Comparison of ENCODE assay signal across 17 cellular contexts in genomic region chr16:72014675-72015074, GRCh38. TPM values are rescaled to one million over a fixed set of nuclear protein-coding genes. Genes with fewer than 3 reads are reported as not detected.
A peak's percentile ranks its signal among the peaks of the same experiment; 100 is the strongest.
DNase-seq lines count a peak whose midpoint lies in the region; ATAC-seq, FAIRE-seq and TF ChIP-seq lines count a peak whose summit lies in the region.
"Had no signal": no experiment of that assay in that cellular context is flagged by ENCODE, and none has a peak within 500 bp of the region (broad histone marks: within the 10 kb centered on the region; RNA-seq: fewer than 3 reads in every experiment).

No MANE protein-coding gene starts in this region.

- no peak overlapping the region for H2AFZ ChIP-seq in KMS-11 (ENCODE audit: low read depth)
- H2AFZ ChIP-seq in HepG2 (ENCODE audit: low read length): no peak overlapping the region
- H2AFZ ChIP-seq in OCI-LY7 (ENCODE audit: low read length): no peak overlapping the region

- no peaks in the 10 kb centered on the region for H3K27me3 ChIP-seq in BLaER1 treated with 17β-estradiol and CSF1 and Interleukin-3, amounts not matched to agents 10 nM and 100 nM
- H3K27me3 ChIP-seq in KMS-11 (ENCODE audit: insufficient read depth, low read depth): no peaks in the 10 kb centered on the region
- no peaks in the 10 kb centered on the region for H3K27me3 ChIP-seq in HepG2 (ENCODE audit: control insufficient read depth in 1 of 2, insufficient read depth in 2 of 2, low read length in 2 of 2)
- no peaks in the 10 kb centered on the region for H3K27me3 ChIP-seq in stomach

- H3K27ac ChIP-seq in BLaER1 treated with 17β-estradiol and CSF1 and Interleukin-3, amounts not matched to agents 10 nM and 100 nM: peak overlapping the region in 9 of 11 experiments; percentile 60 to 84 (median 68); a peak in 16 of 22 replicates
- H3K27ac ChIP-seq in KMS-11 (peak overlapping the region; percentile 72), HepG2 (ENCODE audit: extremely low read length, insufficient read depth, low read length) (no peak overlapping the region), stomach (peak overlapping the region in 2 of 5 donors; percentile 8 to 57), OCI-LY7 (ENCODE audit: low read depth, low read length, poor library complexity, severe bottlenecking) (no peak overlapping the region)

- no peaks in the 10 kb centered on the region for H3K9me2 ChIP-seq in OCI-LY7 (ENCODE audit: insufficient read depth, low read length)

- peak overlapping the region in 9 of 11 experiments; percentile 37 to 77 (median 61); a peak in 16 of 22 replicates for H3K9ac ChIP-seq in BLaER1 treated with 17β-estradiol and CSF1 and Interleukin-3, amounts not matched to agents 10 nM and 100 nM
- H3K9ac ChIP-seq in KMS-11 (no peak overlapping the region), HepG2 (ENCODE audit: insufficient read depth, low read depth, low read length) (no peak overlapping the region)

- intact Hi-C loops in HepG2 (cut with micrococcal nuclease; ENCODE audit: unreplicated experiment): no loop called here
- intact Hi-C loops in stomach (cut with DNase I; ENCODE audit: low total_unique reads): no loop called here
- intact Hi-C loops in OCI-LY7 (cut with micrococcal nuclease; ENCODE audit: unreplicated experiment): no loop called here

- ATAC-seq in HepG2 (no peak), GM19467 (IDR thresholded peaks at IDR 0.05; ENCODE audit: unreplicated experiment) (no peak)

- peak overlapping the region in 9 of 10 experiments; percentile 3 to 59 (median 51); a peak in 16 of 20 replicates for H3K4me3 ChIP-seq in BLaER1 treated with 17β-estradiol and CSF1 and Interleukin-3, amounts not matched to agents 10 nM and 100 nM
- H3K4me3 ChIP-seq in KMS-11 (IDR thresholded peaks at IDR 0.05; ENCODE audit: insufficient read depth, low read depth, low read length): no peak overlapping the region
- H3K4me3 ChIP-seq in HepG2 (replicated peaks in 1 of 3; ENCODE audit: insufficient read depth in 1 of 3, low read depth in 2 of 3, low read length in 3 of 3): no peak overlapping the region
- no peak overlapping the region for H3K4me3 ChIP-seq in stomach
- H3K4me3 ChIP-seq in OCI-LY7 (ENCODE audit: low read depth, low read length, poor library complexity, severe bottlenecking): no peak overlapping the region

- H3K9me3 ChIP-seq in BLaER1 treated with 17β-estradiol and CSF1 and Interleukin-3, amounts not matched to agents 10 nM and 100 nM (replicated peaks in 1 of 11): no peaks in the 10 kb centered on the region
- H3K9me3 ChIP-seq in HepG2 (ENCODE audit: low read length): no peaks in the 10 kb centered on the region
- H3K9me3 ChIP-seq in stomach: no peaks in the 10 kb centered on the region
- H3K9me3 ChIP-seq in OCI-LY7 (ENCODE audit: low read length): no peaks in the 10 kb centered on the region

- H3K27me3 Mint-ChIP-seq in nephron progenitor cell (ENCODE audit: low read depth, poor library complexity): no peaks in the 10 kb centered on the region

- CTCF ChIA-PET in HepG2 (lab: Yijun Ruan, JAX; ENCODE audit: low intra/inter-chr PET ratio, low total read pairs): no interaction called here
- CTCF ChIA-PET in OCI-LY7 (lab: Charles Lee; ENCODE audit: unreplicated experiment): no interaction called here

- H3K27ac Mint-ChIP-seq in nephron progenitor cell: peak overlapping the region; percentile 96
- H3K27ac Mint-ChIP-seq: HFFc6 had no signal

- WGBS in HepG2 (ENCODE audit: low lambda C conversion rate): 96% methylated on average over 8 of the region's 8 CpGs
- 86 to 90% (median 88%) methylated on average over 8 of the region's 8 CpGs for WGBS in stomach, 5 donors

- in situ Hi-C loops in HepG2 (cut with HindIII; ENCODE audit: extremely low pct_ligation_motif_present, low pct_unique_long_range_greater_than_20kb): no loop called here

- POLR2A ChIA-PET in HepG2 (lab: Yijun Ruan, JAX) (interaction anchor here (0.9 to 2.0 kb wide), 2 partner anchors 39 to 79 kb away, joined by 4 to 5 read pairs; partner anchors contain the start of genes DHX38, HP and TXNL4B), OCI-LY7 (lab: Charles Lee) (interaction anchor here (1.0 kb wide), 1 partner anchor 15 kb away, joined by 3 read pairs; the partner anchor contains the start of gene PKD1L3)

- peaks cover 5 to 52% (median 28%) of the 10 kb centered on the region in 11 experiments; a peak in 19 of 22 replicates for H3K36me3 ChIP-seq in BLaER1 treated with 17β-estradiol and CSF1 and Interleukin-3, amounts not matched to agents 10 nM and 100 nM
- no peaks in the 10 kb centered on the region for H3K36me3 ChIP-seq in KMS-11 (ENCODE audit: insufficient read depth)
- H3K36me3 ChIP-seq in HepG2 (replicated peaks in 1 of 2; ENCODE audit: control insufficient read depth in 1 of 2, insufficient read depth in 2 of 2, low read length in 2 of 2): peaks cover 8 to 36% of the 10 kb centered on the region in 2 experiments
- H3K36me3 ChIP-seq in stomach: peaks cover 10 to 65% (median 56%) of the 10 kb centered on the region in 4 donors
- peaks cover 57% of the 10 kb centered on the region; the same call in 1 of the 2 replicates for H3K36me3 ChIP-seq in OCI-LY7 (ENCODE audit: insufficient read depth, low read length)

- peak overlapping the region; percentile 79 to 97 (median 92) for H3K4me2 ChIP-seq in BLaER1 treated with 17β-estradiol and CSF1 and Interleukin-3, amounts not matched to agents 10 nM and 100 nM
- peak overlapping the region; percentile 88 for H3K4me2 ChIP-seq in KMS-11
- no peak overlapping the region for H3K4me2 ChIP-seq in HepG2 (ENCODE audit: low read depth, low read length)
- no peak overlapping the region for H3K4me2 ChIP-seq in OCI-LY7 (ENCODE audit: low read length)

- no peak for FAIRE-seq in HepG2 (lab: Jason Lieb, UNC)

- TF ChIP-seq CTCF in KMS-11 (conservative IDR thresholded peaks at IDR 0.05; ENCODE audit: low read depth, low read length) (no peak), HepG2 (CRISPR knock-in tag; IDR thresholded peaks at IDR 0.05) (no peak), nephron progenitor cell (IDR thresholded peaks at IDR 0.05) (no peak), stomach (IDR thresholded peaks at IDR 0.05) (no peak), OCI-LY7 (conservative IDR thresholded peaks at IDR 0.05; ENCODE audit: low read length) (no peak)

- TF ChIP-seq RAD21 in HepG2 (CRISPR knock-in tag; IDR thresholded peaks at IDR 0.05): no peak

- no peak for DNase-seq in HepG2 (ENCODE audit: low spot score)
- DNase-seq in nephron progenitor cell: no peak
- DNase-seq in A172 (ENCODE audit: low spot score): no peak
- no peak for DNase-seq in stomach
- DNase-seq in OCI-LY7 (ENCODE audit: low spot score): no peak
- DNase-seq: HFFc6, Karpas-422, NCI-H1105 treated with DMSO at 0.1 percent for 48 hours, NCI-H1930, NCI-H2171, NCI-H446 treated with DMSO at 0.1 percent for 48 hours, NCI-H748 treated with DMSO at 0.1 percent for 48 hours had no signal

- H3K4me3 Mint-ChIP-seq in nephron progenitor cell: no peak overlapping the region
- H3K4me3 Mint-ChIP-seq: HFFc6 had no signal

- H3K4me1 ChIP-seq in BLaER1 treated with 17β-estradiol and CSF1 and Interleukin-3, amounts not matched to agents 10 nM and 100 nM: peaks cover 42 to 93% (median 90%) of the 10 kb centered on the region in 10 experiments
- H3K4me1 ChIP-seq in KMS-11 (ENCODE audit: low read depth, poor library complexity, severe bottlenecking) (peaks cover 37% of the 10 kb centered on the region), HepG2 (ENCODE audit: insufficient read depth, low read length) (peaks cover 39% of the 10 kb centered on the region), stomach (peaks cover 0 to 27% (median 16%) of the 10 kb centered on the region in 4 donors), OCI-LY7 (ENCODE audit: insufficient read depth, low read length, poor library complexity, severe bottlenecking) (no peaks in the 10 kb centered on the region)

- no TSS peak for BruUV-seq in HepG2 (replicated peaks; lab: Mats Ljungman, UMichigan)
- BruUV-seq in OCI-LY7 (replicated peaks; lab: Mats Ljungman, UMichigan): no TSS peak

- peaks cover 55% of the 10 kb centered on the region for H3K4me1 Mint-ChIP-seq in nephron progenitor cell

- H3K79me2 ChIP-seq in KMS-11 (ENCODE audit: insufficient read depth, low read depth): peaks cover 2% of the 10 kb centered on the region; the same call in 1 of the 2 replicates
- no peaks in the 10 kb centered on the region for H3K79me2 ChIP-seq in HepG2 (ENCODE audit: insufficient read depth, low read length)
- H3K79me2 ChIP-seq in OCI-LY7 (ENCODE audit: insufficient read depth, low read depth, low read length): peaks cover 7% of the 10 kb centered on the region; the same call in 1 of the 2 replicates

- H3K9me3 Mint-ChIP-seq in nephron progenitor cell: no peaks in the 10 kb centered on the region
- H3K9me3 Mint-ChIP-seq: HFFc6 had no signal

- TF ChIP-seq EP300 in HepG2 (IDR thresholded peaks at IDR 0.05; ENCODE audit: low read depth in 2 of 2, low read length in 2 of 2): no peak
- TF ChIP-seq EP300 in HepG2 (CRISPR knock-in tag; IDR thresholded peaks at IDR 0.05; ENCODE audit: borderline replicate concordance): no peak
- TF ChIP-seq EP300 in stomach (IDR thresholded peaks at IDR 0.05): no peak

- TF ChIP-seq POLR2A in HepG2 (IDR thresholded peaks at IDR 0.05; ENCODE audit: insufficient read depth in 1 of 2, low read depth in 2 of 2, low read length in 2 of 2) (no peak), stomach (IDR thresholded peaks at IDR 0.05) (no peak)

- peaks cover 0 to 10% (median 0%) of the 10 kb centered on the region in 11 experiments; a peak in 3 of 22 replicates for H4K20me1 ChIP-seq in BLaER1 treated with 17β-estradiol and CSF1 and Interleukin-3, amounts not matched to agents 10 nM and 100 nM
- H4K20me1 ChIP-seq in KMS-11 (ENCODE audit: insufficient read depth) (no peaks in the 10 kb centered on the region), HepG2 (ENCODE audit: insufficient read depth, low read length) (no peaks in the 10 kb centered on the region), OCI-LY7 (ENCODE audit: insufficient read depth, low read length) (no peaks in the 10 kb centered on the region)

- peaks cover 46% of the 10 kb centered on the region for H3K36me3 Mint-ChIP-seq in nephron progenitor cell (ENCODE audit: low read depth)

RNA-seq across cellular contexts. Expression of gene DHODH, which starts 6.1 kb away (rescaled TPM):
- 12.7 and 16.4 TPM in 2 replicates for total RNA-seq in HepG2 (2016; rRNA removed; fragmentation: Illumina TruSeq; extraction: Trizol)
- total RNA-seq in HepG2 (2016; cell fraction: cytosol; rRNA removed; fragmentation: Illumina TruSeq; extraction: Trizol; ENCODE audit: low read depth): 2.8 and 3.5 TPM in 2 replicates
- total RNA-seq in HepG2 (2016; cell fraction: insoluble cytoplasmic fraction; rRNA removed; fragmentation: Illumina TruSeq; extraction: Trizol): 7.2 and 17.7 TPM in 2 replicates
- 6.4 and 6.5 TPM in 2 replicates for total RNA-seq in HepG2 (2016; cell fraction: membrane; rRNA removed; fragmentation: Illumina TruSeq; extraction: Trizol)
- total RNA-seq in HepG2 (2016; cell fraction: nucleus; rRNA removed; fragmentation: Illumina TruSeq; extraction: Trizol): 15.5 and 21.3 TPM in 2 replicates
- 9.7 and 10.7 TPM in 2 replicates for polyA plus RNA-seq in HepG2 (2011; rRNA removed)
- 9.2 and 11.3 TPM in 2 replicates for polyA plus RNA-seq in HepG2 (2011; cell fraction: cytosol; rRNA removed)
- polyA plus RNA-seq in HepG2 (2011; cell fraction: nucleus; rRNA removed): 9.2 and 9.3 TPM in 2 replicates
- polyA plus RNA-seq in HepG2 (2012): 8.3 and 11.2 TPM in 2 replicates
- 3.0 and 3.1 TPM in 2 replicates for polyA plus RNA-seq in HepG2 (2016; cell fraction: cytosol; fragmentation: Illumina TruSeq; extraction: Trizol; ENCODE audit: low read depth)
- 8.7 and 9.3 TPM in 2 replicates for polyA plus RNA-seq in HepG2 (2016; cell fraction: insoluble cytoplasmic fraction; fragmentation: Illumina TruSeq; extraction: Trizol; ENCODE audit: low read depth)
- polyA plus RNA-seq in HepG2 (2016; cell fraction: membrane; fragmentation: Illumina TruSeq; extraction: Trizol; ENCODE audit: low read depth): 3.3 and 4.6 TPM in 2 replicates
- 19.3 and 27.3 TPM in 2 replicates for polyA plus RNA-seq in HepG2 (2016; cell fraction: nucleus; fragmentation: Illumina TruSeq; extraction: Trizol; ENCODE audit: insufficient read depth, low read depth)
- 7.9 and 10.5 TPM in 2 replicates for polyA minus RNA-seq in HepG2 (2011; rRNA and poly(A)+ RNA removed; ENCODE audit: low replicate concordance)
- polyA minus RNA-seq in HepG2 (2011; cell fraction: cytosol; rRNA and poly(A)+ RNA removed): 4.6 and 5.8 TPM in 2 replicates
- 8.2 and 11.4 TPM in 2 replicates for polyA minus RNA-seq in HepG2 (2011; cell fraction: nucleus; rRNA and poly(A)+ RNA removed)
- total RNA-seq in A172 (2014; rRNA removed; shearing (Covaris generic)): 10.2 and 12.9 TPM in 2 replicates
- total RNA-seq in stomach: 1 to 10 TPM in 4 of 5 donors, not detected in 1; 1.2 to 4.5 (median 3.8) TPM
- 1 to 10 TPM; 2.7 to 6.0 (median 3.6) TPM for polyA plus RNA-seq in stomach
- total RNA-seq in OCI-LY7 (2014; rRNA removed; shearing (Covaris generic)): 12.3 and 15.7 TPM in 2 replicates
- total RNA-seq in OCI-LY7 (2022): 16.6 and 20.9 TPM in 2 replicates

RNA-seq across cellular contexts. Expression of gene PKD1L3, which starts 14.5 kb away (rescaled TPM):
- 0.02 TPM in 1 of 2 replicates, not detected in the other for total RNA-seq in HepG2 (2016; rRNA removed; fragmentation: Illumina TruSeq; extraction: Trizol)
- total RNA-seq in HepG2 (2016; cell fraction: cytosol; rRNA removed; fragmentation: Illumina TruSeq; extraction: Trizol; ENCODE audit: low read depth): not detected in 2 replicates
- total RNA-seq in HepG2 (2016; cell fraction: insoluble cytoplasmic fraction; rRNA removed; fragmentation: Illumina TruSeq; extraction: Trizol): 0.02 TPM in 1 of 2 replicates, not detected in the other
- total RNA-seq in HepG2 (2016; cell fraction: membrane; rRNA removed; fragmentation: Illumina TruSeq; extraction: Trizol): 0.03 TPM in 1 of 2 replicates, not detected in the other
- total RNA-seq in HepG2 (2016; cell fraction: nucleus; rRNA removed; fragmentation: Illumina TruSeq; extraction: Trizol): 0.06 TPM in 1 of 2 replicates, not detected in the other
- polyA plus RNA-seq in HepG2 (2011; rRNA removed): 0.01 TPM in 1 of 2 replicates, not detected in the other
- 0.01 TPM in 1 of 2 replicates, not detected in the other for polyA plus RNA-seq in HepG2 (2011; cell fraction: cytosol; rRNA removed)
- polyA plus RNA-seq in HepG2 (2011; cell fraction: nucleus; rRNA removed): not detected in 2 replicates
- 0.03 TPM in 2 replicates for polyA plus RNA-seq in HepG2 (2012)
- polyA plus RNA-seq in HepG2 (2016; cell fraction: cytosol; fragmentation: Illumina TruSeq; extraction: Trizol; ENCODE audit: low read depth): not detected in 2 replicates
- polyA plus RNA-seq in HepG2 (2016; cell fraction: insoluble cytoplasmic fraction; fragmentation: Illumina TruSeq; extraction: Trizol; ENCODE audit: low read depth): not detected in 2 replicates
- not detected in 2 replicates for polyA plus RNA-seq in HepG2 (2016; cell fraction: membrane; fragmentation: Illumina TruSeq; extraction: Trizol; ENCODE audit: low read depth)
- polyA plus RNA-seq in HepG2 (2016; cell fraction: nucleus; fragmentation: Illumina TruSeq; extraction: Trizol; ENCODE audit: insufficient read depth, low read depth): not detected in 2 replicates
- polyA minus RNA-seq in HepG2 (2011; rRNA and poly(A)+ RNA removed; ENCODE audit: low replicate concordance): not detected in 2 replicates
- not detected in 2 replicates for polyA minus RNA-seq in HepG2 (2011; cell fraction: cytosol; rRNA and poly(A)+ RNA removed)
- not detected in 2 replicates for polyA minus RNA-seq in HepG2 (2011; cell fraction: nucleus; rRNA and poly(A)+ RNA removed)
- total RNA-seq in A172 (2014; rRNA removed; shearing (Covaris generic)): not detected in 2 replicates
- 1 to 10 TPM in 1 of 5 donors, under 1 TPM in 1, not detected in 3; 0.92 to 5.3 TPM for total RNA-seq in stomach
- polyA plus RNA-seq in stomach: under 1 TPM in 1 of 3 donors, not detected in 2; 0.15 TPM
- total RNA-seq in OCI-LY7 (2014; rRNA removed; shearing (Covaris generic)): 0.09 TPM in 1 of 2 replicates, not detected in the other
- not detected in 2 replicates for total RNA-seq in OCI-LY7 (2022)
- total RNA-seq: H4, HFFc6 had no signal
- polyA plus RNA-seq: BJ had no signal

RNA-seq across cellular contexts. Expression of gene HP, which starts 39.6 kb away (rescaled TPM):
- total RNA-seq in HepG2 (2016; rRNA removed; fragmentation: Illumina TruSeq; extraction: Trizol) (204 and 387 TPM in 2 replicates), stomach (1 to 10 TPM in 2 of 5 donors, not detected in 3; 3.3 to 8.8 TPM), OCI-LY7 (2022) (not detected in 2 replicates)
- total RNA-seq in HepG2 (2016; cell fraction: cytosol; rRNA removed; fragmentation: Illumina TruSeq; extraction: Trizol; ENCODE audit: low read depth): 101 and 104 TPM in 2 replicates
- total RNA-seq in HepG2 (2016; cell fraction: insoluble cytoplasmic fraction; rRNA removed; fragmentation: Illumina TruSeq; extraction: Trizol): 212 and 406 TPM in 2 replicates
- 87.2 and 95.2 TPM in 2 replicates for total RNA-seq in HepG2 (2016; cell fraction: membrane; rRNA removed; fragmentation: Illumina TruSeq; extraction: Trizol)
- 285 and 296 TPM in 2 replicates for total RNA-seq in HepG2 (2016; cell fraction: nucleus; rRNA removed; fragmentation: Illumina TruSeq; extraction: Trizol)
- polyA plus RNA-seq in HepG2 (2011; rRNA removed) (524 and 697 TPM in 2 replicates), stomach (1 to 10 TPM; 1.6 to 8.0 (median 2.9) TPM)
- 453 and 910 TPM in 2 replicates for polyA plus RNA-seq in HepG2 (2011; cell fraction: cytosol; rRNA removed)
- 156 and 249 TPM in 2 replicates for polyA plus RNA-seq in HepG2 (2011; cell fraction: nucleus; rRNA removed)
- 146 and 552 TPM in 2 replicates for polyA plus RNA-seq in HepG2 (2012)
- polyA plus RNA-seq in HepG2 (2016; cell fraction: cytosol; fragmentation: Illumina TruSeq; extraction: Trizol; ENCODE audit: low read depth): 90.8 and 96.3 TPM in 2 replicates
- polyA plus RNA-seq in HepG2 (2016; cell fraction: insoluble cytoplasmic fraction; fragmentation: Illumina TruSeq; extraction: Trizol; ENCODE audit: low read depth): 197 and 222 TPM in 2 replicates
- 71.5 and 78.8 TPM in 2 replicates for polyA plus RNA-seq in HepG2 (2016; cell fraction: membrane; fragmentation: Illumina TruSeq; extraction: Trizol; ENCODE audit: low read depth)
- polyA plus RNA-seq in HepG2 (2016; cell fraction: nucleus; fragmentation: Illumina TruSeq; extraction: Trizol; ENCODE audit: insufficient read depth, low read depth): 495 and 512 TPM in 2 replicates
- polyA minus RNA-seq in HepG2 (2011; rRNA and poly(A)+ RNA removed; ENCODE audit: low replicate concordance): 0.77 and 754 TPM in 2 replicates
- 250 and 368 TPM in 2 replicates for polyA minus RNA-seq in HepG2 (2011; cell fraction: cytosol; rRNA and poly(A)+ RNA removed)
- 79.4 and 147 TPM in 2 replicates for polyA minus RNA-seq in HepG2 (2011; cell fraction: nucleus; rRNA and poly(A)+ RNA removed)
- total RNA-seq in A172 (2014; rRNA removed; shearing (Covaris generic)): not detected in 2 replicates
- total RNA-seq in OCI-LY7 (2014; rRNA removed; shearing (Covaris generic)): not detected in 2 replicates
- total RNA-seq: HFFc6 had no signal
- polyA plus RNA-seq: BJ had no signal

RNA-seq across cellular contexts. Expression of gene HPR, which starts 48.4 kb away (rescaled TPM):
- total RNA-seq in HepG2 (2016; rRNA removed; fragmentation: Illumina TruSeq; extraction: Trizol) (29.5 and 50.5 TPM in 2 replicates), stomach (1 to 10 TPM in 1 of 5 donors, under 1 TPM in 1, not detected in 3; 0.55 to 8.7 TPM), OCI-LY7 (2022) (not detected in 2 replicates)
- total RNA-seq in HepG2 (2016; cell fraction: cytosol; rRNA removed; fragmentation: Illumina TruSeq; extraction: Trizol; ENCODE audit: low read depth): 12.5 and 12.9 TPM in 2 replicates
- 30.8 and 52.5 TPM in 2 replicates for total RNA-seq in HepG2 (2016; cell fraction: insoluble cytoplasmic fraction; rRNA removed; fragmentation: Illumina TruSeq; extraction: Trizol)
- total RNA-seq in HepG2 (2016; cell fraction: membrane; rRNA removed; fragmentation: Illumina TruSeq; extraction: Trizol): 17.8 and 19.1 TPM in 2 replicates
- 41.5 and 48.6 TPM in 2 replicates for total RNA-seq in HepG2 (2016; cell fraction: nucleus; rRNA removed; fragmentation: Illumina TruSeq; extraction: Trizol)
- polyA plus RNA-seq in HepG2 (2011; rRNA removed) (107 and 123 TPM in 2 replicates), stomach (1 to 10 TPM in 1 of 3 donors, under 1 TPM in 1, not detected in 1; 0.43 to 1.5 TPM)
- 94.0 and 130 TPM in 2 replicates for polyA plus RNA-seq in HepG2 (2011; cell fraction: cytosol; rRNA removed)
- 62.2 and 82.7 TPM in 2 replicates for polyA plus RNA-seq in HepG2 (2011; cell fraction: nucleus; rRNA removed)
- polyA plus RNA-seq in HepG2 (2012): 33.5 and 49.7 TPM in 2 replicates
- 10.7 and 12.1 TPM in 2 replicates for polyA plus RNA-seq in HepG2 (2016; cell fraction: cytosol; fragmentation: Illumina TruSeq; extraction: Trizol; ENCODE audit: low read depth)
- polyA plus RNA-seq in HepG2 (2016; cell fraction: insoluble cytoplasmic fraction; fragmentation: Illumina TruSeq; extraction: Trizol; ENCODE audit: low read depth): 25.0 and 25.5 TPM in 2 replicates
- polyA plus RNA-seq in HepG2 (2016; cell fraction: membrane; fragmentation: Illumina TruSeq; extraction: Trizol; ENCODE audit: low read depth): 10.2 and 13.0 TPM in 2 replicates
- 77.3 and 85.6 TPM in 2 replicates for polyA plus RNA-seq in HepG2 (2016; cell fraction: nucleus; fragmentation: Illumina TruSeq; extraction: Trizol; ENCODE audit: insufficient read depth, low read depth)
- 45.3 TPM in 1 of 2 replicates, not detected in the other for polyA minus RNA-seq in HepG2 (2011; rRNA and poly(A)+ RNA removed; ENCODE audit: low replicate concordance)
- 27.7 and 38.2 TPM in 2 replicates for polyA minus RNA-seq in HepG2 (2011; cell fraction: cytosol; rRNA and poly(A)+ RNA removed)
- polyA minus RNA-seq in HepG2 (2011; cell fraction: nucleus; rRNA and poly(A)+ RNA removed): 22.4 and 28.3 TPM in 2 replicates
- total RNA-seq in A172 (2014; rRNA removed; shearing (Covaris generic)): 0.19 TPM in 1 of 2 replicates, not detected in the other
- not detected in 2 replicates for total RNA-seq in OCI-LY7 (2014; rRNA removed; shearing (Covaris generic))
- total RNA-seq: H4, HFFc6 had no signal
- polyA plus RNA-seq: BJ had no signal

Comparison
In these comparisons a context has a peak if more than half of its experiments do, and no peak if none do; other contexts are left out.
1. H3K27ac ChIP-seq: peak in BLaER1 treated with 17β-estradiol and CSF1 and Interleukin-3, amounts not matched to agents 10 nM and 100 nM (9 of 11) and KMS-11 (single experiment); none in HepG2 (single experiment) and OCI-LY7 (single experiment).
2. H3K4me2 ChIP-seq: peak in BLaER1 treated with 17β-estradiol and CSF1 and Interleukin-3, amounts not matched to agents 10 nM and 100 nM (11 of 11) and KMS-11 (single experiment); none in HepG2 (single experiment) and OCI-LY7 (single experiment).
3. H3K4me3 ChIP-seq: peak in BLaER1 treated with 17β-estradiol and CSF1 and Interleukin-3, amounts not matched to agents 10 nM and 100 nM (9 of 10); none in KMS-11 (single experiment), HepG2 (0 of 3), stomach (0 of 4) and OCI-LY7 (single experiment).
4. H3K9ac ChIP-seq: peak in BLaER1 treated with 17β-estradiol and CSF1 and Interleukin-3, amounts not matched to agents 10 nM and 100 nM (9 of 11); none in KMS-11 (single experiment) and HepG2 (single experiment).
5. RNA of gene HP, which starts 39.6 kb away (total RNA-seq): 87.2 to 406 TPM in HepG2; not detected in A172, 3.3 to 8.8 TPM in stomach and not detected in OCI-LY7; every median in the first group is over 4 times any median in the second.